1 cellular context compared by ENCODE assay signal in the genomic region with DNA sequence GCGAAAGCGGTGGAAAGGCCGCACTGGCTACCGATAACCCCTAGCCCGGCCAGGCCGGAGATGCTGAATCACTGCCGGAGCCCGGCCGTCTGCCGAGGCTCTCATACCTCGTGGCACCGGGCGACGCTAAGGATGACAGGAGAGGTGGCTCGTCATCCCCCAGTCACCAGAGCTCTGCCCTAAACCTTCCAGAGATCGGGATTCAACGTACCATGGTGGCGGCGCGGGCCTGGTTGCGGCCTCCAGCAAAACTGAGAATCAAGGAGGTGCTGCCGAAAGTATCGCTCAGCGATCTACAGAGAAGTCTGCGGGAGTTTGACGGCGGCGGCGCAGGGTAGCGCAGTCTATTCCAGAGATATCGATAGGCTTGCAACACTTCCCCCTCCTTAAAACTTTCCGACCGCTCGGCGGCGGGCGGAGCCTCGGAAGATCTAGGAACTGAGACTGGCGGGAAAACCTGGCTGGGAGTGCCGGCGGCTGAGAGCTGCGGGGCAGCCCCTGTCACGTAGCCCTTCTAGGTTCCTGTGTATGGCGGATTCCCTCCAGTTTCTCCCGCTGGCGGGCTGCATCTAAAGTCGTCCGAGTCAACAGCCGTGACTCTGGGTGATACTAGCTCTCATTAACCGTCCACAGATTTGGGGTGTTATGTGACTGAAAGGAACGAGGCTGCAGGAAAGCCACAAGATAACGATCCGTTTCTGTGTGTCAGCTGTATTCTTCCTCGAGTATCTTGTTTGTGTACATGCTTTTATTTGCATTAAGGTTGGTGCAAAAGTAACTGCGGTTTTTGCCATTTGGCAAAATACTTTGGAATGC.
TF ChIP-seq lines count a peak whose summit lies in the region.

A gene (minus strand): TSS at position 301 of the 816 bp plus-strand sequence. CDS start 87 bp downstream, at position 214.

TF ChIP-seq in HepG2, 621 proteins besides CTCF, POLR2A, EP300 and RAD21 (continued from another document and continues in another):
- TF ChIP-seq, protein P1, sequence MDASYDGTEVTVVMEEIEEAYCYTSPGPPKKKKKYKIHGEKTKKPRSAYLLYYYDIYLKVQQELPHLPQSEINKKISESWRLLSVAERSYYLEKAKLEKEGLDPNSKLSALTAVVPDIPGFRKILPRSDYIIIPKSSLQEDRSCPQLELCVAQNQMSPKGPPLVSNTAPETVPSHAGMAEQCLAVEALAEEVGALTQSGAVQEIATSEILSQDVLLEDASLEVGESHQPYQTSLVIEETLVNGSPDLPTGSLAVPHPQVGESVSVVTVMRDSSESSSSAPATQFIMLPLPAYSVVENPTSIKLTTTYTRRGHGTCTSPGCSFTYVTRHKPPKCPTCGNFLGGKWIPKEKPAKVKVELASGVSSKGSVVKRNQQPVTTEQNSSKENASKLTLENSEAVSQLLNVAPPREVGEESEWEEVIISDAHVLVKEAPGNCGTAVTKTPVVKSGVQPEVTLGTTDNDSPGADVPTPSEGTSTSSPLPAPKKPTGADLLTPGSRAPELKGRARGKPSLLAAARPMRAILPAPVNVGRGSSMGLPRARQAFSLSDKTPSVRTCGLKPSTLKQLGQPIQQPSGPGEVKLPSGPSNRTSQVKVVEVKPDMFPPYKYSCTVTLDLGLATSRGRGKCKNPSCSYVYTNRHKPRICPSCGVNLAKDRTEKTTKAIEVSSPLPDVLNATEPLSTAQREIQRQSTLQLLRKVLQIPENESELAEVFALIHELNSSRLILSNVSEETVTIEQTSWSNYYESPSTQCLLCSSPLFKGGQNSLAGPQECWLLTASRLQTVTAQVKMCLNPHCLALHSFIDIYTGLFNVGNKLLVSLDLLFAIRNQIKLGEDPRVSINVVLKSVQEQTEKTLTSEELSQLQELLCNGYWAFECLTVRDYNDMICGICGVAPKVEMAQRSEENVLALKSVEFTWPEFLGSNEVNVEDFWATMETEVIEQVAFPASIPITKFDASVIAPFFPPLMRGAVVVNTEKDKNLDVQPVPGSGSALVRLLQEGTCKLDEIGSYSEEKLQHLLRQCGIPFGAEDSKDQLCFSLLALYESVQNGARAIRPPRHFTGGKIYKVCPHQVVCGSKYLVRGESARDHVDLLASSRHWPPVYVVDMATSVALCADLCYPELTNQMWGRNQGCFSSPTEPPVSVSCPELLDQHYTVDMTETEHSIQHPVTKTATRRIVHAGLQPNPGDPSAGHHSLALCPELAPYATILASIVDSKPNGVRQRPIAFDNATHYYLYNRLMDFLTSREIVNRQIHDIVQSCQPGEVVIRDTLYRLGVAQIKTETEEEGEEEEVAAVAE (CRISPR knock-in tag; IDR thresholded peaks at IDR 0.05; ENCODE audit: borderline replicate concordance): peak; percentile 40; the same call in 1 of the 2 replicates
- TF ChIP-seq, protein P2, sequence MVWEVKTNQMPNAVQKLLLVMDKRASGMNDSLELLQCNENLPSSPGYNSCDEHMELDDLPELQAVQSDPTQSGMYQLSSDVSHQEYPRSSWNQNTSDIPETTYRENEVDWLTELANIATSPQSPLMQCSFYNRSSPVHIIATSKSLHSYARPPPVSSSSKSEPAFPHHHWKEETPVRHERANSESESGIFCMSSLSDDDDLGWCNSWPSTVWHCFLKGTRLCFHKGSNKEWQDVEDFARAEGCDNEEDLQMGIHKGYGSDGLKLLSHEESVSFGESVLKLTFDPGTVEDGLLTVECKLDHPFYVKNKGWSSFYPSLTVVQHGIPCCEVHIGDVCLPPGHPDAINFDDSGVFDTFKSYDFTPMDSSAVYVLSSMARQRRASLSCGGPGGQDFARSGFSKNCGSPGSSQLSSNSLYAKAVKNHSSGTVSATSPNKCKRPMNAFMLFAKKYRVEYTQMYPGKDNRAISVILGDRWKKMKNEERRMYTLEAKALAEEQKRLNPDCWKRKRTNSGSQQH (CRISPR knock-in tag; IDR thresholded peaks at IDR 0.05; ENCODE audit: low read depth): no peak; the same call in none of the 2 replicates
- no peak for TF ChIP-seq AGO1 (IDR thresholded peaks at IDR 0.05; ENCODE audit: low read depth, low read length, poor library complexity, severe bottlenecking)
- TF ChIP-seq ZNF343 (CRISPR knock-in tag; IDR thresholded peaks at IDR 0.05): peak; percentile 64; the same call in 1 of the 2 replicates
- TF ChIP-seq, protein P3, sequence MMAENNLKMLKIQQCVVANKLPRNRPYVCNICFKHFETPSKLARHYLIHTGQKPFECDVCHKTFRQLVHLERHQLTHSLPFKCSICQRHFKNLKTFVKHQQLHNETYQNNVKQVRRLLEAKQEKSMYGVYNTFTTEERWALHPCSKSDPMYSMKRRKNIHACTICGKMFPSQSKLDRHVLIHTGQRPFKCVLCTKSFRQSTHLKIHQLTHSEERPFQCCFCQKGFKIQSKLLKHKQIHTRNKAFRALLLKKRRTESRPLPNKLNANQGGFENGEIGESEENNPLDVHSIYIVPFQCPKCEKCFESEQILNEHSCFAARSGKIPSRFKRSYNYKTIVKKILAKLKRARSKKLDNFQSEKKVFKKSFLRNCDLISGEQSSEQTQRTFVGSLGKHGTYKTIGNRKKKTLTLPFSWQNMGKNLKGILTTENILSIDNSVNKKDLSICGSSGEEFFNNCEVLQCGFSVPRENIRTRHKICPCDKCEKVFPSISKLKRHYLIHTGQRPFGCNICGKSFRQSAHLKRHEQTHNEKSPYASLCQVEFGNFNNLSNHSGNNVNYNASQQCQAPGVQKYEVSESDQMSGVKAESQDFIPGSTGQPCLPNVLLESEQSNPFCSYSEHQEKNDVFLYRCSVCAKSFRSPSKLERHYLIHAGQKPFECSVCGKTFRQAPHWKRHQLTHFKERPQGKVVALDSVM (CRISPR knock-in tag; IDR thresholded peaks at IDR 0.05): peak; percentile 78
- peak; percentile 97 for TF ChIP-seq SRF (IDR thresholded peaks at IDR 0.05; ENCODE audit: low read depth, low read length)
- TF ChIP-seq HNF4A (CRISPR knock-in tag; IDR thresholded peaks at IDR 0.05): no peak; the same call in 1 of the 2 replicates
- TF ChIP-seq, protein P4, sequence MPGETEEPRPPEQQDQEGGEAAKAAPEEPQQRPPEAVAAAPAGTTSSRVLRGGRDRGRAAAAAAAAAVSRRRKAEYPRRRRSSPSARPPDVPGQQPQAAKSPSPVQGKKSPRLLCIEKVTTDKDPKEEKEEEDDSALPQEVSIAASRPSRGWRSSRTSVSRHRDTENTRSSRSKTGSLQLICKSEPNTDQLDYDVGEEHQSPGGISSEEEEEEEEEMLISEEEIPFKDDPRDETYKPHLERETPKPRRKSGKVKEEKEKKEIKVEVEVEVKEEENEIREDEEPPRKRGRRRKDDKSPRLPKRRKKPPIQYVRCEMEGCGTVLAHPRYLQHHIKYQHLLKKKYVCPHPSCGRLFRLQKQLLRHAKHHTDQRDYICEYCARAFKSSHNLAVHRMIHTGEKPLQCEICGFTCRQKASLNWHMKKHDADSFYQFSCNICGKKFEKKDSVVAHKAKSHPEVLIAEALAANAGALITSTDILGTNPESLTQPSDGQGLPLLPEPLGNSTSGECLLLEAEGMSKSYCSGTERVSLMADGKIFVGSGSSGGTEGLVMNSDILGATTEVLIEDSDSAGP (CRISPR knock-in tag; IDR thresholded peaks at IDR 0.05; ENCODE audit: borderline replicate concordance): peak; percentile 89
- 0 out of 2 replicates have a peak, but pooled peaks have one; percentile 13 for TF ChIP-seq RARA (CRISPR knock-in tag; IDR thresholded peaks at IDR 0.05)
- TF ChIP-seq, protein P5, sequence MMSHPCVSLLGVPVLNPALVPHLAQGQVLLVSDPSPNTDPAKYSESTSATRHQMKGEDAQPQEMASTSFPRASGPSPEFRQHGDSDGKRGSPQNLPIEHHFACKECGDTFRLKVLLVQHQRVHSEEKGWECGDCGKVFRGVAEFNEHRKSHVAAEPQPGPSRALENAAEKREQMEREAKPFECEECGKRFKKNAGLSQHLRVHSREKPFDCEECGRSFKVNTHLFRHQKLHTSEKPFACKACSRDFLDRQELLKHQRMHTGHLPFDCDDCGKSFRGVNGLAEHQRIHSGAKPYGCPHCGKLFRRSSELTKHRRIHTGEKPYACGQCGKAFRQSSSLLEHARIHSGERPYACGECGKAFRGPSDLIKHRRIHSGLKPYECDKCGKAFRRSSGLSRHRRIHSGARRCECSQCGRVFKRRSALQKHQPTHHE (CRISPR knock-in tag; IDR thresholded peaks at IDR 0.05; ENCODE audit: borderline replicate concordance): peak; percentile 60; the same call in 1 of the 2 replicates
- TF ChIP-seq, protein P6, sequence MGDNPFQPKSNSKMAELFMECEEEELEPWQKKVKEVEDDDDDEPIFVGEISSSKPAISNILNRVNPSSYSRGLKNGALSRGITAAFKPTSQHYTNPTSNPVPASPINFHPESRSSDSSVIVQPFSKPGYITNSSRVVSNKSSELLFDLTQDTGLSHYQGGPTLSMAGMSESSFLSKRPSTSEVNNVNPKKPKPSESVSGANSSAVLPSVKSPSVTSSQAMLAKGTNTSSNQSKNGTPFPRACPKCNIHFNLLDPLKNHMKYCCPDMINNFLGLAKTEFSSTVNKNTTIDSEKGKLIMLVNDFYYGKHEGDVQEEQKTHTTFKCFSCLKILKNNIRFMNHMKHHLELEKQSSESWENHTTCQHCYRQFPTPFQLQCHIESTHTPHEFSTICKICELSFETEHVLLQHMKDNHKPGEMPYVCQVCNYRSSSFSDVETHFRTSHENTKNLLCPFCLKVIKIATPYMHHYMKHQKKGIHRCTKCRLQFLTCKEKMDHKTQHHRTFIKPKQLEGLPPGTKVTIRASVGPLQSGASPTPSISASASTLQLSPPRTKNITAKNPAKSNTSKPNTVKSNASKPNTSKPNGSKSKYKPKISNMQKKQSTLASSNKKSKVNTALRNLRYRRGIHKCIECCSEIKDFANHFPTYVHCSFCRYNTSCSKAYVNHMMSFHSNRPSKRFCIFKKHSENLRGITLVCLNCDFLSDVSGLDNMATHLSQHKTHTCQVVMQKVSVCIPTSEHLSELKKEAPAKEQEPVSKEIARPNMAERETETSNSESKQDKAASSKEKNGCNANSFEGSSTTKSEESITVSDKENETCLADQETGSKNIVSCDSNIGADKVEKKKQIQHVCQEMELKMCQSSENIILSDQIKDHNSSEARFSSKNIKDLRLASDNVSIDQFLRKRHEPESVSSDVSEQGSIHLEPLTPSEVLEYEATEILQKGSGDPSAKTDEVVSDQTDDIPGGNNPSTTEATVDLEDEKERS (CRISPR knock-in tag; IDR thresholded peaks at IDR 0.05): no peak
- TF ChIP-seq, protein P7, sequence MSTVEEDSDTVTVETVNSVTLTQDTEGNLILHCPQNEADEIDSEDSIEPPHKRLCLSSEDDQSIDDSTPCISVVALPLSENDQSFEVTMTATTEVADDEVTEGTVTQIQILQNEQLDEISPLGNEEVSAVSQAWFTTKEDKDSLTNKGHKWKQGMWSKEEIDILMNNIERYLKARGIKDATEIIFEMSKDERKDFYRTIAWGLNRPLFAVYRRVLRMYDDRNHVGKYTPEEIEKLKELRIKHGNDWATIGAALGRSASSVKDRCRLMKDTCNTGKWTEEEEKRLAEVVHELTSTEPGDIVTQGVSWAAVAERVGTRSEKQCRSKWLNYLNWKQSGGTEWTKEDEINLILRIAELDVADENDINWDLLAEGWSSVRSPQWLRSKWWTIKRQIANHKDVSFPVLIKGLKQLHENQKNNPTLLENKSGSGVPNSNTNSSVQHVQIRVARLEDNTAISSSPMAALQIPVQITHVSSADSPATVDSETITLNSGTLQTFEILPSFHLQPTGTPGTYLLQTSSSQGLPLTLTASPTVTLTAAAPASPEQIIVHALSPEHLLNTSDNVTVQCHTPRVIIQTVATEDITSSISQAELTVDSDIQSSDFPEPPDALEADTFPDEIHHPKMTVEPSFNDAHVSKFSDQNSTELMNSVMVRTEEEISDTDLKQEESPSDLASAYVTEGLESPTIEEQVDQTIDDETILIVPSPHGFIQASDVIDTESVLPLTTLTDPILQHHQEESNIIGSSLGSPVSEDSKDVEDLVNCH (CRISPR knock-in tag; IDR thresholded peaks at IDR 0.05): 0 out of 2 replicates have a peak, but pooled peaks have one; percentile 48
- TF ChIP-seq, protein P8, sequence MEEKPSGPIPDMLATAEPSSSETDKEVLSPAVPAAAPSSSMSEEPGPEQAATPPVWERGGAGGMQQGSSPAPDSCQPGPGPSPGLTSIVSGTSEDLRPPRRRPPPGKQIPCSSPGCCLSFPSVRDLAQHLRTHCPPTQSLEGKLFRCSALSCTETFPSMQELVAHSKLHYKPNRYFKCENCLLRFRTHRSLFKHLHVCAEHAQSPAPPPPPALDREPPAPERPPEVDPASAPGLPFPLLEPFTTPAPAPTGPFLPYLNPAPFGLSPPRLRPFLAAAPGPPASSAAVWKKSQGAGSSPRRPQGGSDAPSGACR (CRISPR knock-in tag; IDR thresholded peaks at IDR 0.05): peak; percentile 70; the same call in 1 of the 2 replicates
- peak; percentile 87 for TF ChIP-seq HOXA3 (CRISPR knock-in tag; IDR thresholded peaks at IDR 0.05)
- peak; percentile 86; the same call in 1 of the 2 replicates for TF ChIP-seq ZNF547 (CRISPR knock-in tag; IDR thresholded peaks at IDR 0.05)
- TF ChIP-seq, protein P9, sequence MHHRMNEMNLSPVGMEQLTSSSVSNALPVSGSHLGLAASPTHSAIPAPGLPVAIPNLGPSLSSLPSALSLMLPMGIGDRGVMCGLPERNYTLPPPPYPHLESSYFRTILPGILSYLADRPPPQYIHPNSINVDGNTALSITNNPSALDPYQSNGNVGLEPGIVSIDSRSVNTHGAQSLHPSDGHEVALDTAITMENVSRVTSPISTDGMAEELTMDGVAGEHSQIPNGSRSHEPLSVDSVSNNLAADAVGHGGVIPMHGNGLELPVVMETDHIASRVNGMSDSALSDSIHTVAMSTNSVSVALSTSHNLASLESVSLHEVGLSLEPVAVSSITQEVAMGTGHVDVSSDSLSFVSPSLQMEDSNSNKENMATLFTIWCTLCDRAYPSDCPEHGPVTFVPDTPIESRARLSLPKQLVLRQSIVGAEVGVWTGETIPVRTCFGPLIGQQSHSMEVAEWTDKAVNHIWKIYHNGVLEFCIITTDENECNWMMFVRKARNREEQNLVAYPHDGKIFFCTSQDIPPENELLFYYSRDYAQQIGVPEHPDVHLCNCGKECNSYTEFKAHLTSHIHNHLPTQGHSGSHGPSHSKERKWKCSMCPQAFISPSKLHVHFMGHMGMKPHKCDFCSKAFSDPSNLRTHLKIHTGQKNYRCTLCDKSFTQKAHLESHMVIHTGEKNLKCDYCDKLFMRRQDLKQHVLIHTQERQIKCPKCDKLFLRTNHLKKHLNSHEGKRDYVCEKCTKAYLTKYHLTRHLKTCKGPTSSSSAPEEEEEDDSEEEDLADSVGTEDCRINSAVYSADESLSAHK (CRISPR knock-in tag; IDR thresholded peaks at IDR 0.05; ENCODE audit: borderline replicate concordance): no peak
- TF ChIP-seq FOXA1 (IDR thresholded peaks at IDR 0.05): no peak
- TF ChIP-seq FOXA1 (CRISPR knock-in tag; IDR thresholded peaks at IDR 0.05): no peak
- no peak for TF ChIP-seq REL (CRISPR knock-in tag; conservative IDR thresholded peaks at IDR 0.05)
- peak; percentile 73; the same call in 1 of the 2 replicates for TF ChIP-seq RARG (CRISPR knock-in tag; IDR thresholded peaks at IDR 0.05; ENCODE audit: low read depth)
- TF ChIP-seq SMARCE1 (IDR thresholded peaks at IDR 0.05; ENCODE audit: borderline replicate concordance): no peak
- TF ChIP-seq, protein P10, sequence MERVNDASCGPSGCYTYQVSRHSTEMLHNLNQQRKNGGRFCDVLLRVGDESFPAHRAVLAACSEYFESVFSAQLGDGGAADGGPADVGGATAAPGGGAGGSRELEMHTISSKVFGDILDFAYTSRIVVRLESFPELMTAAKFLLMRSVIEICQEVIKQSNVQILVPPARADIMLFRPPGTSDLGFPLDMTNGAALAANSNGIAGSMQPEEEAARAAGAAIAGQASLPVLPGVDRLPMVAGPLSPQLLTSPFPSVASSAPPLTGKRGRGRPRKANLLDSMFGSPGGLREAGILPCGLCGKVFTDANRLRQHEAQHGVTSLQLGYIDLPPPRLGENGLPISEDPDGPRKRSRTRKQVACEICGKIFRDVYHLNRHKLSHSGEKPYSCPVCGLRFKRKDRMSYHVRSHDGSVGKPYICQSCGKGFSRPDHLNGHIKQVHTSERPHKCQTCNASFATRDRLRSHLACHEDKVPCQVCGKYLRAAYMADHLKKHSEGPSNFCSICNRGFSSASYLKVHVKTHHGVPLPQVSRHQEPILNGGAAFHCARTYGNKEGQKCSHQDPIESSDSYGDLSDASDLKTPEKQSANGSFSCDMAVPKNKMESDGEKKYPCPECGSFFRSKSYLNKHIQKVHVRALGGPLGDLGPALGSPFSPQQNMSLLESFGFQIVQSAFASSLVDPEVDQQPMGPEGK (CRISPR knock-in tag; IDR thresholded peaks at IDR 0.05): no peak; the same call in 1 of the 2 replicates
